19 cellular contexts compared by ENCODE assay signal in the genomic region with DNA sequence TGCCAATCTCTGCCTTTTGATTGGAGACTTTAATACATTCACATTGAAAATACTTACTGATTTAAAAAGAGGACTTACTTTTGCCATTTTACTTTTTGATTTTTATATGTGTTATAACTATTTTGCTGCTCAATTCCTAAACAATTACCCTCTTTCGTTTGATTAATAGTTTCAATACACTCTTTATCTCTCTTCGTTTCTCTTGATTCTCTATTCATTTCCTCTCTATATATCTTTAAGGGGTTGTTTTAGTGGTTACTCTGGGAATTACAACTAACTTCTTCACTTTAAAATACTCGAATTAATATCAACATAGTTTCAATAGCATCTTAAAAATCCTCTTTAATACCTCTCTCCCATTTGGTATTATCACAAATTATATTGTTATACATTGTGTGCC.
"Had no signal": no experiment of that assay in that cellular context is flagged by ENCODE, and none has a peak within 500 bp of the region (broad histone marks: within the 10 kb centered on the region; RNA-seq: fewer than 3 reads in every experiment).

No MANE protein-coding gene starts in this region.

- H3K4me2 ChIP-seq: smooth muscle cell had no signal

- H3K4me1 ChIP-seq: left lung, suprapubic skin, upper lobe of right lung had no signal

- H3K4me1 Mint-ChIP-seq: activated naive CD8-positive, alpha-beta T cell treated with anti-CD3 and anti-CD28 coated beads, Interleukin-2, amount 50 U/mL, for 24 hours; activated T-helper 17 cell treated with anti-CD3 and anti-CD28 coated beads, Interleukin-2, amount 50 U/mL, for 72 hours; naive thymus-derived CD4-positive, alpha-beta T cell had no signal

- H3K27me3 ChIP-seq: left lung, suprapubic skin, upper lobe of right lung had no signal

- ATAC-seq: activated naive CD8-positive, alpha-beta T cell treated with anti-CD3 and anti-CD28 coated beads, Interleukin-2, amount 50 U/mL, for 24 hours; activated T-helper 17 cell treated with anti-CD3 and anti-CD28 coated beads, Interleukin-2, amount 50 U/mL, for 72 hours; left lung; mucosa of descending colon; naive thymus-derived CD4-positive, alpha-beta T cell; right cardiac atrium; upper lobe of right lung had no signal

- FAIRE-seq: keratinocyte had no signal

- H3K27ac Mint-ChIP-seq: activated naive CD4-positive, alpha-beta T cell treated with anti-CD3 and anti-CD28 coated beads for 36 hours; activated naive CD8-positive, alpha-beta T cell treated with anti-CD3 and anti-CD28 coated beads, Interleukin-2, amount 50 U/mL, for 24 hours; activated T-helper 17 cell treated with anti-CD3 and anti-CD28 coated beads, Interleukin-2, amount 50 U/mL, for 72 hours; naive thymus-derived CD4-positive, alpha-beta T cell; stimulated activated naive CD8-positive, alpha-beta T cell treated with anti-CD3 and anti-CD28 coated beads, Interleukin-15, Interleukin-2, amounts not matched to agents 100 ng/mL and 50 ng/mL, for 24 hours had no signal

- DNase-seq: activated CD4-positive, alpha-beta T cell treated with anti-CD3 and anti-CD28 coated beads for 1 hour; activated CD4-positive, alpha-beta T cell treated with anti-CD3 and anti-CD28 coated beads, Interleukin-2, amount 50 U/mL, for 4 hours; activated naive CD4-positive, alpha-beta T cell treated with anti-CD3 and anti-CD28 coated beads for 36 hours; activated naive CD8-positive, alpha-beta T cell treated with anti-CD3 and anti-CD28 coated beads, Interleukin-2, amount 50 U/mL, for 24 hours; aorta; dorsolateral prefrontal cortex; erythroblast; hippocampal formation; left lung; mucosa of descending colon; naive thymus-derived CD4-positive, alpha-beta T cell; right cardiac atrium; T-helper 9 cell; upper lobe of right lung had no signal

- H3K9me3 Mint-ChIP-seq: activated naive CD4-positive, alpha-beta T cell treated with anti-CD3 and anti-CD28 coated beads for 36 hours; activated naive CD8-positive, alpha-beta T cell treated with anti-CD3 and anti-CD28 coated beads, Interleukin-2, amount 50 U/mL, for 24 hours; activated T-helper 17 cell treated with anti-CD3 and anti-CD28 coated beads, Interleukin-2, amount 50 U/mL, for 72 hours; stimulated activated naive CD8-positive, alpha-beta T cell treated with anti-CD3 and anti-CD28 coated beads, Interleukin-15, Interleukin-2, amounts not matched to agents 100 ng/mL and 50 ng/mL, for 24 hours had no signal

- H3K36me3 ChIP-seq: left lung, suprapubic skin, upper lobe of right lung had no signal

- H3K36me3 Mint-ChIP-seq: naive thymus-derived CD4-positive, alpha-beta T cell had no signal

- H3K4me3 ChIP-seq: dorsolateral prefrontal cortex, left lung, mucosa of descending colon, smooth muscle cell, suprapubic skin, upper lobe of right lung had no signal

- H3K9me3 ChIP-seq: left lung, mucosa of descending colon, suprapubic skin, upper lobe of right lung had no signal

- H3K27me3 Mint-ChIP-seq: activated naive CD8-positive, alpha-beta T cell treated with anti-CD3 and anti-CD28 coated beads, Interleukin-2, amount 50 U/mL, for 24 hours; activated T-helper 17 cell treated with anti-CD3 and anti-CD28 coated beads, Interleukin-2, amount 50 U/mL, for 72 hours; naive thymus-derived CD4-positive, alpha-beta T cell; stimulated activated naive CD8-positive, alpha-beta T cell treated with anti-CD3 and anti-CD28 coated beads, Interleukin-15, Interleukin-2, amounts not matched to agents 100 ng/mL and 50 ng/mL, for 24 hours had no signal

- H3K27ac ChIP-seq: dorsolateral prefrontal cortex, left lung, suprapubic skin, upper lobe of right lung had no signal

- H3K4me3 Mint-ChIP-seq: activated naive CD4-positive, alpha-beta T cell treated with anti-CD3 and anti-CD28 coated beads for 36 hours; activated naive CD8-positive, alpha-beta T cell treated with anti-CD3 and anti-CD28 coated beads, Interleukin-2, amount 50 U/mL, for 24 hours; activated T-helper 17 cell treated with anti-CD3 and anti-CD28 coated beads, Interleukin-2, amount 50 U/mL, for 72 hours; naive thymus-derived CD4-positive, alpha-beta T cell; stimulated activated naive CD8-positive, alpha-beta T cell treated with anti-CD3 and anti-CD28 coated beads, Interleukin-15, Interleukin-2, amounts not matched to agents 100 ng/mL and 50 ng/mL, for 24 hours had no signal
